8 cellular contexts compared by ENCODE assay signal in the genomic region with DNA sequence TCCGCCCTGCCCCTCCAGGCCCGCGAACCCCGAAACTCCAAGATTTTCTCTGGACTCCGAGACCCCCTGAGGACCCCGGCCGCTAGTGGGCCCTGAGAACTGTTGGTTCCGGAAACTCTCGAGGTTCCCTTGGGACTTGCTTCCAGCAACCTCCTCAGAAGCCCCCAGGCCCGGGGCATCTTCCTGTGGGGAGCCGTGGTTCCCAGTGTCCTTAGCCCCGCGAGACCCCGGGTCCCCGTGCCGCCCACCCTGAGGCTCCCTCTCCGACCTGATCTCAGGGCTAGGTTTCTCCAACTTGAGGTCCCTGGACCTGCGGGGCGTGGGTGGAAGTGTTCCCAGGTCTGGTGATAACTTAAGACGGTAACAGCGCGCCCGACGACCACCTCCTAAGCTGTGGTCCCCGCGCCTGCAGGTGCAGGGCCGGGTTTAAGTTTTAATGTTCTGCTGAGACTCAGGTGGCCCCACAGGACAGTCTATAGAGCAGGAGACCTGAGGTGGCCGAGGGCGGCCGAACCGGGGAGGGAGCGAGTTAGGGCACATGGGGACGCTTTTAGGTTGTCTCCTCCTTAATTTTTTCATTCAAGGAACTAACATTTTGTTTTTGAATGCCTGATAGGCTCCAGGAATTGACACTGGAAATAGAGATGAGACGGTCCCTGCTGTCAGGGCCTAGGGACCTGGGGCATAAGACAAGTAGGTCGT. TPM values are rescaled to one million over a fixed set of nuclear protein-coding genes. Genes with fewer than 3 reads are reported as not detected.
DNase-seq lines count a peak whose midpoint lies in the region; TF ChIP-seq lines count a peak whose summit lies in the region.

No MANE protein-coding gene starts in this region.

- H3K4me1 Mint-ChIP-seq in endodermal cell (peaks cover 48% of the 10 kb centered on the region), neural progenitor cell (peaks cover 27% of the 10 kb centered on the region)

- H2AFZ ChIP-seq in neural progenitor cell (replicated peaks), result peak overlapping the region; percentile 66

- TF ChIP-seq CTCF in endodermal cell (conservative IDR thresholded peaks at IDR 0.05) (no peak), neural progenitor cell (IDR thresholded peaks at IDR 0.05) (no peak)

- H3K36me3 Mint-ChIP-seq in endodermal cell (ENCODE audit: low read depth), result peaks cover 16% of the 10 kb centered on the region
- peaks cover 5% of the 10 kb centered on the region for H3K36me3 Mint-ChIP-seq in neural progenitor cell

- H3K27ac Mint-ChIP-seq in endodermal cell (peak overlapping the region; percentile 33), neural progenitor cell (no peak overlapping the region)

- peaks cover 24% of the 10 kb centered on the region for H4K20me1 ChIP-seq in neural progenitor cell (ENCODE audit: low read depth)

- H3K36me3 ChIP-seq in SJCRH30 (no peaks in the 10 kb centered on the region), endodermal cell (ENCODE audit: control insufficient read depth, insufficient read depth, low read length) (peaks cover 15% of the 10 kb centered on the region), neural progenitor cell (no peaks in the 10 kb centered on the region)

- H3K9me3 Mint-ChIP-seq in endodermal cell (no peaks in the 10 kb centered on the region), neural progenitor cell (no peaks in the 10 kb centered on the region)

- H3K4me1 ChIP-seq in SJCRH30 (peaks cover 2% of the 10 kb centered on the region; the same call in 1 of the 2 replicates), endodermal cell (ENCODE audit: control insufficient read depth, insufficient read depth, low read length) (peaks cover 6% of the 10 kb centered on the region), neural progenitor cell (peaks cover 25% of the 10 kb centered on the region)

- peak in 1 of 2 experiments; percentile 18 for DNase-seq in SJCRH30
- peak; percentile 64 for DNase-seq in endodermal cell
- DNase-seq in neural progenitor cell (ENCODE audit: low spot score), result peak; percentile 46
- no peak for DNase-seq in epidermal melanocyte (ENCODE audit: insufficient read length, low spot score)
- no peak for DNase-seq in HuH-7 (ENCODE audit: low spot score)
- no peak for DNase-seq in NCI-H187 treated with DMSO at 0.1 percent for 48 hours (lab: John Stamatoyannopoulos, UW)
- no peak for DNase-seq in stimulated activated CD4-positive, alpha-beta T cell treated with anti-CD3 and anti-CD28 coated beads, Interleukin-2, amount 100 ng/mL, for 48 hours

- H3K79me2 ChIP-seq in neural progenitor cell (ENCODE audit: low read depth), result peaks cover 36% of the 10 kb centered on the region

- WGBS in endodermal cell (ENCODE audit: insufficient coverage in 1 of 2, insufficient read length in 1 of 2), 2 experiments, result 6 to 8% methylated on average over 25 to 35 of the region's 35 CpGs

- peak overlapping the region; percentile 84 for H3K4me3 ChIP-seq in GM08714 (ENCODE audit: low read length)
- peak overlapping the region; percentile 85 for H3K4me3 ChIP-seq in SJCRH30
- peak overlapping the region; percentile 94 for H3K4me3 ChIP-seq in endodermal cell (ENCODE audit: low read length)
- peak overlapping the region; percentile 90 for H3K4me3 ChIP-seq in neural progenitor cell

- H3K9me3 ChIP-seq in SJCRH30 (replicated peaks) (no peaks in the 10 kb centered on the region), endodermal cell (ENCODE audit: control insufficient read depth, low read length) (no peaks in the 10 kb centered on the region), neural progenitor cell (ENCODE audit: low read depth) (no peaks in the 10 kb centered on the region)

- peak overlapping the region; percentile 79 for H3K4me3 Mint-ChIP-seq in endodermal cell
- peak overlapping the region; percentile 91 for H3K4me3 Mint-ChIP-seq in neural progenitor cell

- H3K27me3 Mint-ChIP-seq in endodermal cell (ENCODE audit: insufficient read depth) (peaks cover 3% of the 10 kb centered on the region), neural progenitor cell (ENCODE audit: insufficient read depth, low read depth) (peaks cover 8% of the 10 kb centered on the region)

- peaks cover 27% of the 10 kb centered on the region for H3F3A ChIP-seq in neural progenitor cell (ENCODE audit: low read depth)

- no peaks in the 10 kb centered on the region for H3K27me3 ChIP-seq in SJCRH30
- no peaks in the 10 kb centered on the region for H3K27me3 ChIP-seq in endodermal cell (ENCODE audit: control insufficient read depth, insufficient read depth, low read length, poor library complexity, severe bottlenecking)
- H3K27me3 ChIP-seq in neural progenitor cell, result peaks cover 10% of the 10 kb centered on the region

- H3K9ac ChIP-seq in endodermal cell (ENCODE audit: extremely low read depth, low read length, poor library complexity, severe bottlenecking), result peak overlapping the region; percentile 71
- H3K9ac ChIP-seq in neural progenitor cell, result peak overlapping the region; percentile 46

- H3K27ac ChIP-seq in SJCRH30 (peak overlapping the region; percentile 54; the same call in 1 of the 2 replicates), endodermal cell (ENCODE audit: low read depth, low read length) (no peak overlapping the region), neural progenitor cell (no peak overlapping the region)

- H3K4me2 ChIP-seq in neural progenitor cell, result peak overlapping the region; percentile 82

RNA-seq across cellular contexts. Expression of gene FAM118A, which starts 0.7 kb away (rescaled TPM):
- total RNA-seq in SJCRH30 (2014; rRNA removed; shearing (Covaris generic)), result 11.6 and 13.8 TPM in 2 replicates
- 100 to 1,000 TPM in 1 of 2 donors, 10 to 100 TPM in 1; 46.3 to 143 TPM for total RNA-seq in endodermal cell
- polyA plus RNA-seq in endodermal cell (2013, experiment 1 of 2), result 31.2 TPM
- 25.4 TPM for polyA plus RNA-seq in endodermal cell (2013, experiment 2 of 2)
- 62.8 and 75.1 TPM in 2 replicates for total RNA-seq in neural progenitor cell (ENCODE audit: low replicate concordance)

RNA-seq across cellular contexts. Expression of gene UPK3A, which starts 25.7 kb away (rescaled TPM):
- not detected in 2 replicates for total RNA-seq in SJCRH30 (2014; rRNA removed; shearing (Covaris generic))
- total RNA-seq in endodermal cell (not detected), neural progenitor cell (ENCODE audit: low replicate concordance) (0.50 TPM in 1 of 2 replicates, not detected in the other)
- 0.21 TPM for polyA plus RNA-seq in endodermal cell (2013, experiment 1 of 2)
- not detected for polyA plus RNA-seq in endodermal cell (2013, experiment 2 of 2)

Comparison
In these comparisons a context has a peak if more than half of its experiments do, and no peak if none do; other contexts are left out.
1. DNase-seq: peak in endodermal cell (single experiment) and neural progenitor cell (single experiment); none in epidermal melanocyte (single experiment), HuH-7 (single experiment), NCI-H187 treated with DMSO at 0.1 percent for 48 hours (single experiment) and stimulated activated CD4-positive, alpha-beta T cell treated with anti-CD3 and anti-CD28 coated beads, Interleukin-2, amount 100 ng/mL, for 48 hours (0 of 2).
2. Peak in every context shown above with its lines, with median percentiles within 50 percentile points of each other: H3K4me3 ChIP-seq.